Comparison of ENCODE assay signal across 9 cellular contexts in genomic region chr6:148367418-148368024, GRCh38. TPM values are rescaled to one million over a fixed set of nuclear protein-coding genes. Genes with fewer than 3 reads are reported as not detected.
DNase-seq lines count a peak whose midpoint lies in the region; ATAC-seq and TF ChIP-seq lines count a peak whose summit lies in the region.
"Had no signal": no experiment of that assay in that cellular context is flagged by ENCODE, and none has a peak within 500 bp of the region (broad histone marks: within the 10 kb centered on the region; RNA-seq: fewer than 3 reads in every experiment).

No MANE protein-coding gene starts in this region.

- H3K27ac Mint-ChIP-seq in activated CD4-positive, alpha-beta T cell treated with anti-CD3 and anti-CD28 coated beads, Interleukin-2, amount 10 ng/mL, durations not matched to agents 7 days and 5 days = peak overlapping the region; percentile 72
- H3K27ac Mint-ChIP-seq: B cell had no signal

- POLR2A ChIA-PET in activated CD4-positive, alpha-beta T cell treated with anti-CD3 and anti-CD28 coated beads, Interleukin-2, amount 10 ng/mL, durations not matched to agents 7 days and 5 days (lab: Charles Lee) = no interaction called here

- H3K36me3 Mint-ChIP-seq in activated CD4-positive, alpha-beta T cell treated with anti-CD3 and anti-CD28 coated beads, Interleukin-2, amount 10 ng/mL, durations not matched to agents 7 days and 5 days (ENCODE audit: low read depth) = no peaks in the 10 kb centered on the region

- no peak overlapping the region for H3K4me3 Mint-ChIP-seq in activated CD4-positive, alpha-beta T cell treated with anti-CD3 and anti-CD28 coated beads, Interleukin-2, amount 10 ng/mL, durations not matched to agents 7 days and 5 days
- H3K4me3 Mint-ChIP-seq: B cell had no signal

- H3K4me1 ChIP-seq in adipocyte (ENCODE audit: control insufficient read depth, insufficient read depth, low read length) (peaks cover 38% of the 10 kb centered on the region), upper lobe of right lung (peaks cover 57% of the 10 kb centered on the region)

- ATAC-seq in upper lobe of right lung (peak; percentile 79), GM19467 (IDR thresholded peaks at IDR 0.05; ENCODE audit: unreplicated experiment) (no peak)

- TF ChIP-seq CTCF in upper lobe of right lung (IDR thresholded peaks at IDR 0.05) = no peak

- H3K9me3 ChIP-seq in adipocyte (ENCODE audit: control insufficient read depth, low read length) (no peaks in the 10 kb centered on the region), upper lobe of right lung (no peaks in the 10 kb centered on the region)

- peak overlapping the region; percentile 82 for H3K27ac ChIP-seq in upper lobe of right lung

- intact Hi-C loops in upper lobe of right lung (cut with DNase I) = no loop called here

- no peak overlapping the region for H3K4me3 ChIP-seq in adipocyte (ENCODE audit: low read length)
- H3K4me3 ChIP-seq in upper lobe of right lung = no peak overlapping the region

- CTCF ChIA-PET in activated CD4-positive, alpha-beta T cell treated with anti-CD3 and anti-CD28 coated beads, Interleukin-2, amount 10 ng/mL, durations not matched to agents 7 days and 5 days (lab: Charles Lee) = interaction anchor here (0.6 kb wide), 1 partner anchor 54 kb away, joined by 3 read pairs; no protein-coding TSS in a partner anchor

- no peak overlapping the region for H3K9ac ChIP-seq in adipocyte (ENCODE audit: low read length)

- DNase-seq in activated CD4-positive, alpha-beta T cell treated with anti-CD3 and anti-CD28 coated beads, Interleukin-2, amount 10 ng/mL, durations not matched to agents 7 days and 5 days = peak; percentile 10
- no peak for DNase-seq in activated CD4-positive, alpha-beta T cell treated with anti-CD3 and anti-CD28 coated beads, Interleukin-2, amount 50 U/mL, for 1 hour
- peak; percentile 8 for DNase-seq in adipocyte (ENCODE audit: low read depth)
- DNase-seq in iPS-NIHi11 (ENCODE audit: low spot score) = peak; percentile 42
- no peak for DNase-seq in upper lobe of right lung
- no peak for DNase-seq in GDM1 (lab: John Stamatoyannopoulos, UW)
- no peak for DNase-seq in stimulated activated CD4-positive, alpha-beta T cell treated with anti-CD3 and anti-CD28 coated beads, Interleukin-2, amount 100 ng/mL, for 48 hours

- H3K27me3 Mint-ChIP-seq in activated CD4-positive, alpha-beta T cell treated with anti-CD3 and anti-CD28 coated beads, Interleukin-2, amount 10 ng/mL, durations not matched to agents 7 days and 5 days = peaks cover 22% of the 10 kb centered on the region

- no peaks in the 10 kb centered on the region for H3K36me3 ChIP-seq in adipocyte (ENCODE audit: control insufficient read depth, insufficient read depth, low read length, severe bottlenecking)
- H3K36me3 ChIP-seq in upper lobe of right lung = no peaks in the 10 kb centered on the region

- H3K27me3 ChIP-seq in adipocyte (replicated peaks; ENCODE audit: control insufficient read depth, insufficient read depth, low read length) = no peaks in the 10 kb centered on the region
- H3K27me3 ChIP-seq in upper lobe of right lung = no peaks in the 10 kb centered on the region

- no peaks in the 10 kb centered on the region for H3K9me3 Mint-ChIP-seq in activated CD4-positive, alpha-beta T cell treated with anti-CD3 and anti-CD28 coated beads, Interleukin-2, amount 10 ng/mL, durations not matched to agents 7 days and 5 days

- peaks cover 20% of the 10 kb centered on the region for H3K4me1 Mint-ChIP-seq in activated CD4-positive, alpha-beta T cell treated with anti-CD3 and anti-CD28 coated beads, Interleukin-2, amount 10 ng/mL, durations not matched to agents 7 days and 5 days

RNA-seq across cellular contexts. Expression of gene SASH1, which starts 24.9 kb away (rescaled TPM):
- under 1 TPM; 0.47 to 0.50 TPM for total RNA-seq in activated CD4-positive, alpha-beta T cell treated with anti-CD3 and anti-CD28 coated beads, Interleukin-2, amount 10 ng/mL, durations not matched to agents 7 days and 5 days
- 108 TPM for total RNA-seq in upper lobe of right lung

Comparison
In these comparisons a context has a peak if more than half of its experiments do, and no peak if none do; other contexts are left out.
1. DNase-seq: peak in activated CD4-positive, alpha-beta T cell treated with anti-CD3 and anti-CD28 coated beads, Interleukin-2, amount 10 ng/mL, durations not matched to agents 7 days and 5 days (single experiment), adipocyte (single experiment) and iPS-NIHi11 (single experiment); none in activated CD4-positive, alpha-beta T cell treated with anti-CD3 and anti-CD28 coated beads, Interleukin-2, amount 50 U/mL, for 1 hour (single experiment), upper lobe of right lung (single experiment), GDM1 (single experiment) and stimulated activated CD4-positive, alpha-beta T cell treated with anti-CD3 and anti-CD28 coated beads, Interleukin-2, amount 100 ng/mL, for 48 hours (0 of 2).
2. RNA of gene SASH1, which starts 24.9 kb away (total RNA-seq): 108 TPM in upper lobe of right lung (single experiment); 0.47 to 0.50 TPM in activated CD4-positive, alpha-beta T cell treated with anti-CD3 and anti-CD28 coated beads, Interleukin-2, amount 10 ng/mL, durations not matched to agents 7 days and 5 days; every median in the first group is over 10 times any median in the second.